In the genomic region with DNA sequence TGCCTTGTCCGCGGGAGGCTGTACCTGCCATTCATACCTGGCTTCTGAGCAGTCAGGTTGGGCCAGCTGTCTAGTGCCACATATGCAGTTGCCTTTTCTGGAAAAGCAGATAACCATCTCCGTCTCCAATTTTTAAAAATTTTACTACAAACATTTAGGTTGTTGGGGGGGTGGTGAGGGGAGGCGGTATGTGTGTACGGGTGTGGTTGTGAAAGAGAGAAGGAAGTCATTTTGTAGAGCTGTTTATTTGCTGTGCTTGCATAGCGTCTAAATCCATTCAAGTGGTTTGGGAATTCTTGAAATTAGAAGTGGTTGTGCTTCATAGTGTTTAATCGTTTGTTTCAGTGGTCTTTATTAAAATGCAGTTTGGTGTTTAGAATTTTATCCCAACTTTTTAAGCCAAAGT, we compare ENCODE assay signal across 8 cellular contexts. TPM values are rescaled to one million over a fixed set of nuclear protein-coding genes. Genes with fewer than 3 reads are reported as not detected.
A peak's percentile ranks its signal among the peaks of the same experiment; 100 is the strongest.
DNase-seq lines count a peak whose midpoint lies in the region; ATAC-seq lines count a peak whose summit lies in the region.

No MANE protein-coding gene starts in this region.

- no peaks in the 10 kb centered on the region for H3K9me3 Mint-ChIP-seq in activated naive CD8-positive, alpha-beta T cell treated with anti-CD3 and anti-CD28 coated beads, Interleukin-2, amount 10 ng/mL, durations not matched to agents 7 days and 5 days
- H3K9me3 Mint-ChIP-seq in immature natural killer cell = peaks cover 0 to 2% (median 0%) of the 10 kb centered on the region in 6 donors

- H3K4me3 ChIP-seq in stomach smooth muscle (ENCODE audit: low read length in 2 of 2) = peak overlapping the region; percentile 84 to 90

- peak overlapping the region; percentile 79 for H3K27ac ChIP-seq in stomach smooth muscle (ENCODE audit: low read length)

- H3K27me3 ChIP-seq in stomach smooth muscle (ENCODE audit: control insufficient read depth in 1 of 2, insufficient read depth in 2 of 2, low read length in 2 of 2) = no peaks in the 10 kb centered on the region

- H3K4me1 ChIP-seq in stomach smooth muscle (ENCODE audit: control insufficient read depth, insufficient read depth, low read length) = no peaks in the 10 kb centered on the region

- peaks cover 8% of the 10 kb centered on the region for H3K4me1 Mint-ChIP-seq in activated naive CD8-positive, alpha-beta T cell treated with anti-CD3 and anti-CD28 coated beads, Interleukin-2, amount 10 ng/mL, durations not matched to agents 7 days and 5 days
- H3K4me1 Mint-ChIP-seq in immature natural killer cell = peaks cover 13 to 14% of the 10 kb centered on the region in 2 donors

- POLR2A ChIA-PET in activated naive CD8-positive, alpha-beta T cell treated with anti-CD3 and anti-CD28 coated beads, Interleukin-2, amount 10 ng/mL, durations not matched to agents 7 days and 5 days (lab: Charles Lee) = no interaction called here

- H3K9me3 ChIP-seq in stomach smooth muscle (ENCODE audit: control insufficient read depth in 2 of 2, low read length in 2 of 2) = no peaks in the 10 kb centered on the region

- DNase-seq in NCI-H1105 (lab: John Stamatoyannopoulos, UW) (peak; percentile 1), NCI-H1105 treated with DMSO at 0.1 percent for 48 hours (lab: John Stamatoyannopoulos, UW) (no peak), immature natural killer cell (peak in 1 of 3 donors; percentile 7), DMS53 (lab: John Stamatoyannopoulos, UW) (no peak)
- no peak for DNase-seq in activated naive CD8-positive, alpha-beta T cell treated with anti-CD3 and anti-CD28 coated beads, Interleukin-2, amount 10 ng/mL, durations not matched to agents 7 days and 5 days

- H3K27me3 Mint-ChIP-seq in activated naive CD8-positive, alpha-beta T cell treated with anti-CD3 and anti-CD28 coated beads, Interleukin-2, amount 10 ng/mL, durations not matched to agents 7 days and 5 days = peaks cover 70% of the 10 kb centered on the region
- H3K27me3 Mint-ChIP-seq in immature natural killer cell (ENCODE audit: low read depth in 3 of 3) = peaks cover 12 to 28% (median 24%) of the 10 kb centered on the region in 3 donors

- peak overlapping the region; percentile 82 for H3K4me3 Mint-ChIP-seq in activated naive CD8-positive, alpha-beta T cell treated with anti-CD3 and anti-CD28 coated beads, Interleukin-2, amount 10 ng/mL, durations not matched to agents 7 days and 5 days
- peak overlapping the region; percentile 84 to 90 (median 86) for H3K4me3 Mint-ChIP-seq in immature natural killer cell

- H3K27ac Mint-ChIP-seq in activated naive CD8-positive, alpha-beta T cell treated with anti-CD3 and anti-CD28 coated beads, Interleukin-2, amount 10 ng/mL, durations not matched to agents 7 days and 5 days = peak overlapping the region; percentile 34
- H3K27ac Mint-ChIP-seq in immature natural killer cell = peak overlapping the region in 3 of 6 donors; percentile 53 to 82 (median 60)

- ATAC-seq in HG03342 (IDR thresholded peaks at IDR 0.05; ENCODE audit: unreplicated experiment) = peak; percentile 0
- ATAC-seq in activated naive CD8-positive, alpha-beta T cell treated with anti-CD3 and anti-CD28 coated beads, Interleukin-2, amount 10 ng/mL, durations not matched to agents 7 days and 5 days (ENCODE audit: low read depth) = no peak
- ATAC-seq in HG03045 (IDR thresholded peaks at IDR 0.05; ENCODE audit: unreplicated experiment) = no peak

- H3K36me3 ChIP-seq in stomach smooth muscle (ENCODE audit: control insufficient read depth in 2 of 2, insufficient read depth in 2 of 2, low read length in 2 of 2) = no peaks in the 10 kb centered on the region

- H3K9ac ChIP-seq in stomach smooth muscle (ENCODE audit: low read length in 2 of 2) = peak overlapping the region; percentile 68 to 77

- H3K36me3 Mint-ChIP-seq in activated naive CD8-positive, alpha-beta T cell treated with anti-CD3 and anti-CD28 coated beads, Interleukin-2, amount 10 ng/mL, durations not matched to agents 7 days and 5 days = no peaks in the 10 kb centered on the region
- no peaks in the 10 kb centered on the region for H3K36me3 Mint-ChIP-seq in immature natural killer cell

RNA-seq across cellular contexts. Expression of gene TBC1D12, which starts 1.5 kb away (rescaled TPM):
- total RNA-seq in activated naive CD8-positive, alpha-beta T cell treated with anti-CD3 and anti-CD28 coated beads, Interleukin-2, amount 10 ng/mL, durations not matched to agents 7 days and 5 days = under 1 TPM; 0.14 to 0.17 TPM
- polyA plus RNA-seq in immature natural killer cell = under 1 TPM in 2 of 3 donors, not detected in 1; 0.33 to 0.64 TPM

RNA-seq across cellular contexts. Expression of gene NOC3L, which starts 41.1 kb away (rescaled TPM):
- 10 to 100 TPM; 17.7 to 18.3 TPM for total RNA-seq in activated naive CD8-positive, alpha-beta T cell treated with anti-CD3 and anti-CD28 coated beads, Interleukin-2, amount 10 ng/mL, durations not matched to agents 7 days and 5 days
- polyA plus RNA-seq in immature natural killer cell = 10 to 100 TPM in 1 of 3 donors, 1 to 10 TPM in 2; 6.7 to 10.1 (median 7.8) TPM
